In the genomic region with DNA sequence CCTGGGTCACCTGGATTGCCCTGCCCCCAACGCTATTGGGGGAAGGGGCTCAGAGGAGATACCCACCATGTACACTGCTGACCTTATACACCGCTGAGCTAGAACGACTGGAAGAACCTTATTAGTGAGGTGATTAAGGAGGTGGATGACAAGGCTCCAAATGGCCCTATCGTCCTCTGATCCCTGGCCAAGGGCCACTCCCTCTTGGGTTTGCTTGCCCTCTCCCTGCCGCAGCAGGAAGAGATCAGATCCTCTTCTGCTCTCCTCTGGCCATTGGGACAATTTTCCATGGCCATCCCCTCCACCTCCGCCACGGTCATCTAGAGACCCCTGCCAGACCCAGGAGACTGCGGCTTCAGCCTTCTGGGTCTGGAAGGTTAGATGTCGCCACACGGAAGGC, we compare ENCODE assay signal across 8 cellular contexts. TPM values are rescaled to one million over a fixed set of nuclear protein-coding genes. Genes with fewer than 3 reads are reported as not detected.
A peak's percentile ranks its signal among the peaks of the same experiment; 100 is the strongest.
DNase-seq lines count a peak whose midpoint lies in the region; ATAC-seq, FAIRE-seq and TF ChIP-seq lines count a peak whose summit lies in the region.

No MANE protein-coding gene starts in this region.

- H3K27ac Mint-ChIP-seq in T-helper 2 cell treated with Interferon-gamma antibody and Interleukin-4, amounts not matched to agents 5 μg/mL and 100 μg/mL, for 36 hours, result no peak overlapping the region
- no peak overlapping the region for H3K27ac Mint-ChIP-seq in astrocyte (ENCODE audit: unreplicated experiment)

- no peaks in the 10 kb centered on the region for H3K27me3 Mint-ChIP-seq in T-helper 2 cell treated with Interferon-gamma antibody and Interleukin-4, amounts not matched to agents 5 μg/mL and 100 μg/mL, for 36 hours (ENCODE audit: low read depth)
- no peaks in the 10 kb centered on the region for H3K27me3 Mint-ChIP-seq in astrocyte (ENCODE audit: low read depth, unreplicated experiment)

- H3K36me3 Mint-ChIP-seq in T-helper 2 cell treated with Interferon-gamma antibody and Interleukin-4, amounts not matched to agents 5 μg/mL and 100 μg/mL, for 36 hours (ENCODE audit: low read depth), result peaks cover 24% of the 10 kb centered on the region
- H3K36me3 Mint-ChIP-seq in astrocyte (ENCODE audit: low read depth, unreplicated experiment), result peaks cover 44% of the 10 kb centered on the region

- TF ChIP-seq CTCF in astrocyte (IDR thresholded peaks at IDR 0.05; ENCODE audit: insufficient read depth, low read depth, low read length), result no peak
- TF ChIP-seq CTCF in left lung (IDR thresholded peaks at IDR 0.05), result no peak
- TF ChIP-seq CTCF in testis (IDR thresholded peaks at IDR 0.05), result no peak

- DNase-seq in T-helper 2 cell treated with Interferon-gamma antibody and Interleukin-4, amounts not matched to agents 5 μg/mL and 100 μg/mL, for 36 hours (ENCODE audit: low spot score), result no peak
- DNase-seq in T-helper 2 cell (no peak), astrocyte (ENCODE audit: low read depth) (no peak), left lung (no peak), testis (no peak), KBM-7 (no peak)
- DNase-seq in central memory CD4-positive, alpha-beta T cell, result no peak

- H3K27me3 ChIP-seq in astrocyte (ENCODE audit: insufficient read depth, low read length) (no peaks in the 10 kb centered on the region), left lung (no peaks in the 10 kb centered on the region), testis (no peaks in the 10 kb centered on the region)

- peak overlapping the region; percentile 99 for H2AFZ ChIP-seq in astrocyte (ENCODE audit: low read depth, low read length)

- in situ Hi-C loops in KBM-7 (cut with MboI; ENCODE audit: low pct_unique_long_range_greater_than_20kb, low sequenced_read_pairs), result no loop called here

- H3K4me1 ChIP-seq in astrocyte (ENCODE audit: insufficient read depth, low read length) (peaks cover 15% of the 10 kb centered on the region), left lung (peaks cover 11 to 15% of the 10 kb centered on the region in 2 donors), testis (peaks cover 11% of the 10 kb centered on the region)

- H3K9me3 ChIP-seq in astrocyte (ENCODE audit: insufficient read depth, low read depth, low read length) (peaks cover 25% of the 10 kb centered on the region), left lung (peaks cover 0 to 19% of the 10 kb centered on the region in 2 donors), testis (no peaks in the 10 kb centered on the region)

- H3K4me3 ChIP-seq in astrocyte (ENCODE audit: insufficient read depth, low read depth, low read length) (peak overlapping the region; percentile 86), left lung (peak overlapping the region; percentile 61 to 72), testis (peak overlapping the region; percentile 64 to 69)

- TF ChIP-seq POLR2A in testis (IDR thresholded peaks at IDR 0.05), result no peak

- ATAC-seq in left lung (no peak), GM21515 (IDR thresholded peaks at IDR 0.05; ENCODE audit: unreplicated experiment) (no peak)

- H3K4me1 Mint-ChIP-seq in T-helper 2 cell treated with Interferon-gamma antibody and Interleukin-4, amounts not matched to agents 5 μg/mL and 100 μg/mL, for 36 hours (ENCODE audit: low read depth), result peaks cover 8% of the 10 kb centered on the region
- no peaks in the 10 kb centered on the region for H3K4me1 Mint-ChIP-seq in astrocyte (ENCODE audit: low read depth, unreplicated experiment)

- no peaks in the 10 kb centered on the region for H4K20me1 ChIP-seq in astrocyte (ENCODE audit: insufficient read depth, low read length)

- peak overlapping the region; percentile 84 for H3K9ac ChIP-seq in astrocyte (ENCODE audit: low read length)

- H3K79me2 ChIP-seq in astrocyte (ENCODE audit: insufficient read depth, low read length), result peaks cover 5% of the 10 kb centered on the region

- 26 to 51% methylated on average over 5 to 10 of the region's 10 CpGs for WGBS in testis, 2 donors

- H3K4me2 ChIP-seq in astrocyte (ENCODE audit: low read length), result peak overlapping the region; percentile 98

- FAIRE-seq in astrocyte (lab: Jason Lieb, UNC), result no peak

- H3K9me3 Mint-ChIP-seq in T-helper 2 cell treated with Interferon-gamma antibody and Interleukin-4, amounts not matched to agents 5 μg/mL and 100 μg/mL, for 36 hours, result peaks cover 21% of the 10 kb centered on the region
- peaks cover 27% of the 10 kb centered on the region for H3K9me3 Mint-ChIP-seq in astrocyte (ENCODE audit: unreplicated experiment)

- H3K36me3 ChIP-seq in astrocyte (ENCODE audit: insufficient read depth, low read length) (peaks cover 17% of the 10 kb centered on the region), left lung (peaks cover 0 to 34% of the 10 kb centered on the region in 2 donors), testis (ENCODE audit: low read depth, missing control alignments) (no peaks in the 10 kb centered on the region)

- H3K4me3 Mint-ChIP-seq in T-helper 2 cell treated with Interferon-gamma antibody and Interleukin-4, amounts not matched to agents 5 μg/mL and 100 μg/mL, for 36 hours, result peak overlapping the region; percentile 79
- H3K4me3 Mint-ChIP-seq in astrocyte (ENCODE audit: unreplicated experiment), result peak overlapping the region; percentile 75

- H3K27ac ChIP-seq in astrocyte (ENCODE audit: low read depth, low read length), result no peak overlapping the region
- H3K27ac ChIP-seq in left lung, result no peak overlapping the region
- peak overlapping the region; percentile 31 to 71 for H3K27ac ChIP-seq in testis

- intact Hi-C loops in left lung (cut with DNase I) (no loop called here), testis (cut with DNase I; ENCODE audit: low total_unique reads) (no loop called here)

RNA-seq across cellular contexts. Expression of gene ZNF514, which starts 1.2 kb away (rescaled TPM):
- 7.9 and 8.1 TPM in 2 replicates for total RNA-seq in astrocyte
- 10 to 100 TPM; 12.9 to 15.6 TPM for total RNA-seq in left lung
- total RNA-seq in testis, result 10 to 100 TPM; 22.3 to 25.0 TPM
- 21.9 TPM for polyA plus RNA-seq in testis (ENCODE audit: insufficient read depth, low read depth, low replicate concordance)

RNA-seq across cellular contexts. Expression of gene ZNF2, which starts 7.2 kb away (rescaled TPM):
- total RNA-seq in astrocyte, result 4.1 and 5.5 TPM in 2 replicates
- total RNA-seq in left lung, result 1 to 10 TPM; 4.1 to 4.9 TPM
- 1 to 10 TPM; 5.8 to 7.9 TPM for total RNA-seq in testis
- polyA plus RNA-seq in testis (ENCODE audit: insufficient read depth, low read depth, low replicate concordance), result 7.1 TPM

RNA-seq across cellular contexts. Expression of gene MRPS5, which starts 36.8 kb away (rescaled TPM):
- total RNA-seq in astrocyte (52.7 and 57.4 TPM in 2 replicates), left lung (10 to 100 TPM; 46.7 to 50.5 TPM), testis (10 to 100 TPM; 59.3 to 63.1 TPM)
- polyA plus RNA-seq in testis (ENCODE audit: insufficient read depth, low read depth, low replicate concordance), result 44.4 TPM

RNA-seq across cellular contexts. Expression of gene ZNF892, which starts 48.9 kb away (rescaled TPM):
- 4.8 and 5.9 TPM in 2 replicates for total RNA-seq in astrocyte
- 1 to 10 TPM; 4.3 to 5.0 TPM for total RNA-seq in left lung
- 10 to 100 TPM; 12.1 to 12.3 TPM for total RNA-seq in testis
- polyA plus RNA-seq in testis (ENCODE audit: insufficient read depth, low read depth, low replicate concordance), result 7.1 TPM

Comparison
In these comparisons a context has a peak if more than half of its experiments do, and no peak if none do; other contexts are left out.
1. H3K27ac ChIP-seq: peak in testis (2 of 2); none in astrocyte (single experiment) and left lung (0 of 2).
2. Peak in every context shown above with its lines, with median percentiles within 50 percentile points of each other: H3K4me3 ChIP-seq.